27 cellular contexts compared by ENCODE assay signal in the genomic region with DNA sequence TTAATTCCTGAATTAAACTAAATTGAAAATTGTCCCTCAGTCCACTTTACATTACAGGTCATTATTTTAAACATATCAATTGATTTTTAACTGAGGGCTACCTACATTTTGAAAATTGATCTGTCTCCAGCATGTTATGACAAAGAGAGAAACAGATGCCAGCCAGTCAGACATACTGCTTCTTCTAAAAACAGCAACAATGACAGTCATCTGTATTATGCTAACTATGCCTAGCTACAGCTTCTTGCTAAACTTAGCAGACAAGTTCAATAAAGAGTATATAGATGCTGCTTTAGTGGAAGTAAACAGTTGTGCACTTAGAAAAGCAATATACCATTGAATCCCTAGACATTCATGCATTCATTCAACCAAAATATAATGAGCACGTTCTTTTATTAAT.
"Had no signal": no experiment of that assay in that cellular context is flagged by ENCODE, and none has a peak within 500 bp of the region (broad histone marks: within the 10 kb centered on the region; RNA-seq: fewer than 3 reads in every experiment).

No MANE protein-coding gene starts in this region.

- ATAC-seq: body of pancreas; effector memory CD8-positive, alpha-beta T cell; naive thymus-derived CD8-positive, alpha-beta T cell; stimulated activated naive B cell treated with anti-CD40 and anti-IgM and Interleukin-4, amounts not matched to agents 10 μg/mL and 1 μg/mL and 100 μg/mL, for 72 hours had no signal

- H3K27me3 ChIP-seq: adrenal gland, body of pancreas, hepatocyte, sigmoid colon, stomach, thyroid gland, upper lobe of left lung, vagina had no signal

- DNase-seq: activated CD4-positive, alpha-beta T cell treated with anti-CD3 and anti-CD28 coated beads for 4 hours; activated CD4-positive, alpha-beta T cell treated with anti-CD3 and anti-CD28 coated beads, Interleukin-2, amount 50 U/mL, for 4 hours; activated CD8-positive, alpha-beta memory T cell treated with anti-CD3 and anti-CD28 coated beads for 24 hours; activated CD8-positive, alpha-beta memory T cell treated with anti-CD3 and anti-CD28 coated beads, Interleukin-2, amount 50 U/mL, for 4 hours; activated effector memory CD4-positive, alpha-beta T cell treated with anti-CD3 and anti-CD28 coated beads, Interleukin-2, amount 50 U/mL, for 16 hours; activated naive CD4-positive, alpha-beta T cell treated with anti-CD3 and anti-CD28 coated beads for 36 hours; activated naive CD8-positive, alpha-beta T cell treated with anti-CD3 and anti-CD28 coated beads for 36 hours; activated T-cell treated with anti-CD3 and anti-CD28 coated beads, Interleukin-2, amount 50 U/mL, for 1 hour; adrenal gland; aorta; body of pancreas; cortex of kidney; effector memory CD8-positive, alpha-beta T cell; erythroblast; islet precursor cell; naive thymus-derived CD8-positive, alpha-beta T cell; sigmoid colon; stimulated activated CD4-positive, alpha-beta T cell treated with anti-CD3 and anti-CD28 coated beads, Interleukin-15, amount 100 ng/mL, for 24 hours; stimulated activated CD4-positive, alpha-beta T cell treated with anti-CD3 and anti-CD28 coated beads, Interleukin-2, amount 100 ng/mL, for 24 hours; stimulated activated naive B cell treated with anti-CD40 and anti-IgM and Interleukin-4, amounts not matched to agents 10 μg/mL and 1 μg/mL and 100 μg/mL, for 72 hours; stomach; T-helper 1 cell; thyroid gland; upper lobe of left lung had no signal

- H3K36me3 ChIP-seq: adrenal gland, sigmoid colon, thyroid gland, upper lobe of left lung, vagina had no signal

- H3K4me3 ChIP-seq: adrenal gland, body of pancreas, hepatocyte, sigmoid colon, stomach, thyroid gland, upper lobe of left lung, vagina had no signal

- H3K4me1 ChIP-seq: adrenal gland, body of pancreas, upper lobe of left lung, vagina had no signal

- H3K27ac ChIP-seq: adrenal gland, body of pancreas, hepatocyte, stomach, thyroid gland, upper lobe of left lung, vagina, VCaP had no signal

- H3K9me3 ChIP-seq: adrenal gland, body of pancreas, sigmoid colon, stomach, thyroid gland, upper lobe of left lung, vagina had no signal
